In genomic region chr19:6736169-6736916, GRCh38 we compare ENCODE assay signal across 8 cellular contexts. TPM values are rescaled to one million over a fixed set of nuclear protein-coding genes. Genes with fewer than 3 reads are reported as not detected.
DNase-seq lines count a peak whose midpoint lies in the region; ATAC-seq, FAIRE-seq and TF ChIP-seq lines count a peak whose summit lies in the region.

No MANE protein-coding gene starts in this region.

- peak; percentile 75 for DNase-seq in D341Med (ENCODE audit: low spot score)
- peak; percentile 81 for DNase-seq in HTR-8/SVneo (ENCODE audit: insufficient read length, low spot score)
- peak; percentile 83 for DNase-seq in SK-N-DZ (ENCODE audit: low spot score)
- DNase-seq in activated naive CD4-positive, alpha-beta T cell treated with anti-CD3 and anti-CD28 coated beads, Interleukin-2, amount 50 U/mL, for 16 hours, result peak; percentile 62
- DNase-seq in glomerular visceral epithelial cell (ENCODE audit: extremely low spot score), result peak; percentile 88
- peak in 46 of 56 donors; percentile 22 to 70 (median 50) for DNase-seq in nucleus accumbens (lab: John Stamatoyannopoulos, UW)
- DNase-seq in tibial artery, result peak; percentile 82 to 89

- no peaks in the 10 kb centered on the region for H3K27me3 ChIP-seq in tibial artery

- ATAC-seq in GM19328 (IDR thresholded peaks at IDR 0.05; ENCODE audit: unreplicated experiment), result no peak

- peak; percentile 4 for FAIRE-seq in HTR-8/SVneo (lab: Jason Lieb, UNC)

- H3K9me3 ChIP-seq in tibial artery, result no peaks in the 10 kb centered on the region

- H3K4me1 ChIP-seq in tibial artery, result peaks cover 0 to 35% (median 25%) of the 10 kb centered on the region in 4 donors

- peak overlapping the region; percentile 90 to 97 for H3K27ac ChIP-seq in tibial artery

- peak overlapping the region; percentile 78 to 95 for H3K4me3 ChIP-seq in tibial artery

- intact Hi-C loops in tibial artery (cut with DNase I; ENCODE audit: low total_unique reads), result loop anchor here (10.0 kb wide), 2 partner anchors 128 to 362 kb away; partner anchors contain the start of genes ALKBH7 and PSPN

- peak; percentile 50 to 59 for TF ChIP-seq CTCF in tibial artery (IDR thresholded peaks at IDR 0.05)

- H3K36me3 ChIP-seq in tibial artery, result peaks cover 14 to 32% (median 25%) of the 10 kb centered on the region in 3 donors

RNA-seq across cellular contexts. Expression of gene GPR108, which starts 1.0 kb away (rescaled TPM):
- polyA plus RNA-seq in SK-N-DZ (2014; cell fraction: cytosol; rRNA removed), result 33.8 and 39.2 TPM in 2 replicates
- polyA plus RNA-seq in SK-N-DZ (2014; cell fraction: nucleus; rRNA removed), result 59.8 and 73.1 TPM in 2 replicates

RNA-seq across cellular contexts. Expression of gene TRIP10, which starts 3.1 kb away (rescaled TPM):
- 10.4 and 42.0 TPM in 2 replicates for polyA plus RNA-seq in SK-N-DZ (2014; cell fraction: cytosol; rRNA removed)
- 11.9 and 16.9 TPM in 2 replicates for polyA plus RNA-seq in SK-N-DZ (2014; cell fraction: nucleus; rRNA removed)

RNA-seq across cellular contexts. Expression of gene C3, which starts 15.9 kb away (rescaled TPM):
- polyA plus RNA-seq in SK-N-DZ (2014; cell fraction: cytosol; rRNA removed), result not detected in 2 replicates
- not detected in 2 replicates for polyA plus RNA-seq in SK-N-DZ (2014; cell fraction: nucleus; rRNA removed)

RNA-seq across cellular contexts. Expression of gene SH2D3A, which starts 30.9 kb away (rescaled TPM):
- polyA plus RNA-seq in SK-N-DZ (2014; cell fraction: cytosol; rRNA removed), result 0.71 and 0.80 TPM in 2 replicates
- 0.06 and 2.2 TPM in 2 replicates for polyA plus RNA-seq in SK-N-DZ (2014; cell fraction: nucleus; rRNA removed)

RNA-seq across cellular contexts. Expression of gene VAV1, which starts 36.2 kb away (rescaled TPM):
- not detected in 2 replicates for polyA plus RNA-seq in SK-N-DZ (2014; cell fraction: cytosol; rRNA removed)
- polyA plus RNA-seq in SK-N-DZ (2014; cell fraction: nucleus; rRNA removed), result not detected in 2 replicates
